18 cellular contexts compared by ENCODE assay signal in genomic region chr2:225074919-225075681, GRCh38. TPM values are rescaled to one million over a fixed set of nuclear protein-coding genes. Genes with fewer than 3 reads are reported as not detected.
A peak's percentile ranks its signal among the peaks of the same experiment; 100 is the strongest.
DNase-seq lines count a peak whose midpoint lies in the region; ATAC-seq and TF ChIP-seq lines count a peak whose summit lies in the region.
"Had no signal": no experiment of that assay in that cellular context is flagged by ENCODE, and none has a peak within 500 bp of the region (broad histone marks: within the 10 kb centered on the region; RNA-seq: fewer than 3 reads in every experiment).

No MANE protein-coding gene starts in this region.

- H3K36me3 Mint-ChIP-seq in activated CD8-positive, alpha-beta T cell treated with anti-CD3 and anti-CD28 coated beads, Interleukin-2, amount 10 ng/mL, durations not matched to agents 7 days and 5 days (ENCODE audit: low read depth): no peaks in the 10 kb centered on the region
- H3K36me3 Mint-ChIP-seq in activated CD8-positive, alpha-beta T cell treated with anti-CD3 and anti-CD28 coated beads for 36 hours (ENCODE audit: low read depth): no peaks in the 10 kb centered on the region

- H3K36me3 ChIP-seq in HEK293 (ENCODE audit: control insufficient read depth in 2 of 2, insufficient read depth in 1 of 2, low read length in 2 of 2) (no peaks in the 10 kb centered on the region), brain microvascular endothelial cell (replicated peaks) (no peaks in the 10 kb centered on the region)

- DNase-seq in activated CD8-positive, alpha-beta T cell treated with anti-CD3 and anti-CD28 coated beads, Interleukin-2, amount 10 ng/mL, durations not matched to agents 7 days and 5 days: no peak
- no peak for DNase-seq in activated CD8-positive, alpha-beta T cell treated with anti-CD3 and anti-CD28 coated beads for 36 hours
- DNase-seq in brain microvascular endothelial cell: no peak
- peak; percentile 22 for DNase-seq in putamen (ENCODE audit: low spot score)
- no peak for DNase-seq in stimulated activated CD4-positive, alpha-beta T cell treated with anti-CD3 and anti-CD28 coated beads, Interleukin-4, amount 100 ng/mL, for 24 hours
- no peak for DNase-seq in pons (ENCODE audit: low spot score)
- DNase-seq: Caco-2, DMS79, NCI-H146, NCI-H2081, NCI-H2227 treated with DMSO at 0.1 percent for 48 hours, NCI-H524 treated with DMSO at 0.1 percent for 48 hours, SHP77 treated with DMSO at 0.1 percent for 48 hours had no signal

- H3K9me3 Mint-ChIP-seq in activated CD8-positive, alpha-beta T cell treated with anti-CD3 and anti-CD28 coated beads, Interleukin-2, amount 10 ng/mL, durations not matched to agents 7 days and 5 days (ENCODE audit: insufficient read depth): no peaks in the 10 kb centered on the region
- no peaks in the 10 kb centered on the region for H3K9me3 Mint-ChIP-seq in activated CD8-positive, alpha-beta T cell treated with anti-CD3 and anti-CD28 coated beads for 36 hours
- H3K9me3 Mint-ChIP-seq: GM23338 had no signal

- H3K4me3 Mint-ChIP-seq in activated CD8-positive, alpha-beta T cell treated with anti-CD3 and anti-CD28 coated beads, Interleukin-2, amount 10 ng/mL, durations not matched to agents 7 days and 5 days: no peak overlapping the region
- no peak overlapping the region for H3K4me3 Mint-ChIP-seq in activated CD8-positive, alpha-beta T cell treated with anti-CD3 and anti-CD28 coated beads for 36 hours
- H3K4me3 Mint-ChIP-seq: GM23338 had no signal

- H3K4me1 Mint-ChIP-seq in activated CD8-positive, alpha-beta T cell treated with anti-CD3 and anti-CD28 coated beads, Interleukin-2, amount 10 ng/mL, durations not matched to agents 7 days and 5 days (ENCODE audit: low read depth): no peaks in the 10 kb centered on the region
- H3K4me1 Mint-ChIP-seq in activated CD8-positive, alpha-beta T cell treated with anti-CD3 and anti-CD28 coated beads for 36 hours (ENCODE audit: low read depth): peaks cover 5% of the 10 kb centered on the region

- peaks cover 5% of the 10 kb centered on the region for H3K27me3 Mint-ChIP-seq in activated CD8-positive, alpha-beta T cell treated with anti-CD3 and anti-CD28 coated beads, Interleukin-2, amount 10 ng/mL, durations not matched to agents 7 days and 5 days (ENCODE audit: low read depth)
- H3K27me3 Mint-ChIP-seq in activated CD8-positive, alpha-beta T cell treated with anti-CD3 and anti-CD28 coated beads for 36 hours: no peaks in the 10 kb centered on the region

- in situ Hi-C loops in brain microvascular endothelial cell (cut with HindIII; ENCODE audit: low pct_ligation_motif_present, low sequenced_read_pairs): no loop called here

- no peaks in the 10 kb centered on the region for H3K27me3 ChIP-seq in brain microvascular endothelial cell (replicated peaks)

- H3K4me1 ChIP-seq in HEK293 (ENCODE audit: control insufficient read depth, insufficient read depth, low read length): no peaks in the 10 kb centered on the region
- H3K4me1 ChIP-seq: Caco-2 had no signal

- no peak for TF ChIP-seq CTCF in activated CD8-positive, alpha-beta T cell treated with anti-CD3 and anti-CD28 coated beads for 36 hours (IDR thresholded peaks at IDR 0.05)
- TF ChIP-seq CTCF in HEK293 (tag by site-specific recombination; IDR thresholded peaks at IDR 0.05): no peak
- TF ChIP-seq CTCF in brain microvascular endothelial cell (IDR thresholded peaks at IDR 0.05; ENCODE audit: low read depth, low read length, missing control alignments): no peak

- POLR2A ChIA-PET in activated CD8-positive, alpha-beta T cell treated with anti-CD3 and anti-CD28 coated beads, Interleukin-2, amount 10 ng/mL, durations not matched to agents 7 days and 5 days (lab: Charles Lee): interaction anchor here (1.0 kb wide), 1 partner anchor 33 kb away, joined by 3 read pairs; no protein-coding TSS in a partner anchor
- POLR2A ChIA-PET in activated CD8-positive, alpha-beta T cell treated with anti-CD3 and anti-CD28 coated beads for 36 hours (lab: Charles Lee): interaction anchor here (0.6 kb wide), 1 partner anchor 22 kb away, joined by 3 read pairs; no protein-coding TSS in a partner anchor
- POLR2A ChIA-PET in HEK293 (lab: Yijun Ruan, JAX): no interaction called here

- CTCF ChIA-PET in activated CD8-positive, alpha-beta T cell treated with anti-CD3 and anti-CD28 coated beads, Interleukin-2, amount 10 ng/mL, durations not matched to agents 7 days and 5 days (lab: Charles Lee): no interaction called here
- CTCF ChIA-PET in activated CD8-positive, alpha-beta T cell treated with anti-CD3 and anti-CD28 coated beads for 36 hours (lab: Charles Lee): no interaction called here
- CTCF ChIA-PET in HEK293 (lab: Yijun Ruan, JAX): no interaction called here

- no peak overlapping the region for H3K4me3 ChIP-seq in HEK293 (ENCODE audit: low read depth, low read length)
- H3K4me3 ChIP-seq in brain microvascular endothelial cell (ENCODE audit: low read depth, low read length): no peak overlapping the region
- H3K4me3 ChIP-seq: GM12878, GM23338 had no signal

- peak overlapping the region; percentile 20 for H3K27ac Mint-ChIP-seq in activated CD8-positive, alpha-beta T cell treated with anti-CD3 and anti-CD28 coated beads, Interleukin-2, amount 10 ng/mL, durations not matched to agents 7 days and 5 days
- no peak overlapping the region for H3K27ac Mint-ChIP-seq in activated CD8-positive, alpha-beta T cell treated with anti-CD3 and anti-CD28 coated beads for 36 hours
- H3K27ac Mint-ChIP-seq: GM23338 had no signal

- ATAC-seq in activated CD8-positive, alpha-beta T cell treated with anti-CD3 and anti-CD28 coated beads, Interleukin-2, amount 10 ng/mL, durations not matched to agents 7 days and 5 days: no peak
- no peak for ATAC-seq in activated CD8-positive, alpha-beta T cell treated with anti-CD3 and anti-CD28 coated beads for 36 hours
- no peak for ATAC-seq in HG02610 (IDR thresholded peaks at IDR 0.05; ENCODE audit: unreplicated experiment)
- ATAC-seq: GM12878, GM23338 had no signal

- intact Hi-C loops in activated CD8-positive, alpha-beta T cell treated with anti-CD3 and anti-CD28 coated beads for 36 hours (cut with micrococcal nuclease): no loop called here

- H3K27ac ChIP-seq in HEK293 (ENCODE audit: extremely low read depth, low read depth, low read length): no peak overlapping the region
- H3K27ac ChIP-seq in brain microvascular endothelial cell: peak overlapping the region; percentile 82
- H3K27ac ChIP-seq: KMS-11 had no signal

- no peaks in the 10 kb centered on the region for H3K9me3 ChIP-seq in HEK293 (ENCODE audit: control insufficient read depth, insufficient read depth, low read depth, low read length)
- H3K9me3 ChIP-seq: Caco-2 had no signal

TF ChIP-seq in HEK293, 187 proteins besides CTCF, POLR2A, EP300 and RAD21:
- TF ChIP-seq ZNF138 (tag by site-specific recombination; IDR thresholded peaks at IDR 0.05; ENCODE audit: borderline replicate concordance) (no peak), ZNF157 (tag by site-specific recombination; IDR thresholded peaks at IDR 0.05) (no peak), ZNF302 (tag by site-specific recombination; IDR thresholded peaks at IDR 0.05; ENCODE audit: low read depth) (no peak), ZNF366 (tag by site-specific recombination; conservative IDR thresholded peaks at IDR 0.05) (peak; percentile 65; the same call in 1 of the 2 replicates), PRDM1 (tag by site-specific recombination; IDR thresholded peaks at IDR 0.05) (no peak), ZNF416 (tag by site-specific recombination; IDR thresholded peaks at IDR 0.05) (no peak)

RNA-seq across cellular contexts. Expression of gene DOCK10, which starts 32.8 kb away (rescaled TPM):
- total RNA-seq in activated CD8-positive, alpha-beta T cell treated with anti-CD3 and anti-CD28 coated beads, Interleukin-2, amount 10 ng/mL, durations not matched to agents 7 days and 5 days: 100 to 1,000 TPM; 343 to 344 TPM
- 100 to 1,000 TPM; 191 to 198 TPM for total RNA-seq in activated CD8-positive, alpha-beta T cell treated with anti-CD3 and anti-CD28 coated beads for 36 hours
- total RNA-seq: Caco-2 had no signal
